7 cellular contexts compared by ENCODE assay signal in the genomic region with DNA sequence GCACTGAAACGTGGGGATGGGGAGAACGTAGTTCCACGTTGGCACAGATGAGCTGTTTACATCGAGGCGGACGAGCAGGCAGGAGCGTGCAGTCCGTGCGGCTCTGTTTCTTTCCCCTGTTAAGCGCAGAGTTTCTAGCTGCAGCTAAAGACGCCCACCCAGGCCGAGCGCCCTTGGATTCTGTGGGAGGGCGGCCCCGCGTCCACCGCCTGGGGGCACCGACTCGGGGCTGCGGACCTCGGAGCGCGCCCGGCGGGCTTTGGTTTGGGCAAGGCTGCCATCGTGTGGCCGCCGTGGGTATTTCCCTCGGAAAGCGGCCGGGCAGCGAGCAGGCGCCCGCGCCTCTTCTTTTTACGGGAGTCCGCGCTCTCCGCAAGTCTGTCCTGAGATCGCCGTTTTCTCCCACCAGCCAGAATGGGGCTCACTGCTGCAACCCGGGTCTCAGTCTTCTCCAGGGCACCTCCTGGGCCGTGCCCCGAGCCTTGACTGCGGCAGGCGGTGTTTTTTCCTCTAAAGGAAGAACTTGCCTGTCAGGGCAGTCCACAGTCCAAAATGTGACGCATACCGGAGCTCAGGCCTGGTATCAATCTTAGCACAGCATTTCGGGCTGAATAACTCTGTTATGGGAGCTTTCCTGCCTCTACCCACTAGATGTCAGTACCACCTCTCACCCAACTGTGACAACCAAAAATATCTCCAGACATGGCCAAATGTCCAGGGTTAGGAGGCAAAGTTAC.
A peak's percentile ranks its signal among the peaks of the same experiment; 100 is the strongest.
DNase-seq lines count a peak whose midpoint lies in the region; ATAC-seq and TF ChIP-seq lines count a peak whose summit lies in the region.

No MANE protein-coding gene starts in this region.

- intact Hi-C loops in right lobe of liver (cut with DNase I): no loop called here

- in situ Hi-C loops in GM13977 (cut with MboI; ENCODE audit: low pct_unique_long_range_greater_than_20kb, low sequenced_read_pairs, unreplicated experiment): loop anchor here (10.0 kb wide), 1 partner anchor 124 kb away; no protein-coding TSS in a partner anchor

- POLR2A ChIA-PET in HEK293T (lab: Yijun Ruan, JAX): no interaction called here

- peak overlapping the region; percentile 15 to 49 (median 35) for H3K4me3 ChIP-seq in right lobe of liver

- CTCF ChIA-PET in HEK293T (lab: Yijun Ruan, JAX): interaction anchor here (0.5 to 2.1 kb wide), 21 partner anchors 9 to 984 kb away, joined by 3 to 26 read pairs (median 5); no protein-coding TSS in a partner anchor

- 2% methylated on average over 12 of the region's 49 CpGs for WGBS in right lobe of liver (ENCODE audit: insufficient coverage, low coverage, low lambda C conversion rate, missing lambda C conversion rate)

- DNase-seq in GM13977 (ENCODE audit: low spot score) (peak; percentile 85), HEK293T (ENCODE audit: extremely low spot score) (peak; percentile 92), MV-4-11 (lab: John Stamatoyannopoulos, UW) (peak; percentile 29), dermis blood vessel endothelial cell (peak; percentile 73), right lobe of liver (peak; percentile 76 to 83 (median 77))
- DNase-seq in activated CD4-positive, alpha-beta T cell treated with anti-CD3 and anti-CD28 coated beads for 48 hours: peak; percentile 77
- DNase-seq in stimulated activated CD4-positive, alpha-beta T cell treated with anti-CD3 and anti-CD28 coated beads, TNF-alpha, amount 100 ng/mL, for 1 hour (ENCODE audit: low read depth in 3 of 3, low spot score in 1 of 3): peak in 2 of 3 donors; percentile 12 to 57

- H3K36me3 ChIP-seq in right lobe of liver: no peaks in the 10 kb centered on the region

- peak; percentile 93 to 96 (median 96) for ATAC-seq in right lobe of liver

- TF ChIP-seq CTCF in GM13977 (IDR thresholded peaks at IDR 0.05; ENCODE audit: extremely low read depth, insufficient read depth, missing control alignments) (peak; percentile 79), right lobe of liver (IDR thresholded peaks at IDR 0.05) (peak; percentile 81 to 86 (median 85))

- H3K27me3 ChIP-seq in right lobe of liver: no peaks in the 10 kb centered on the region

- H3K4me1 ChIP-seq in right lobe of liver: no peaks in the 10 kb centered on the region

- H3K9me3 ChIP-seq in right lobe of liver: no peaks in the 10 kb centered on the region

- peak overlapping the region in 1 of 3 donors; percentile 59 for H3K27ac ChIP-seq in right lobe of liver

- TF ChIP-seq POLR2A in right lobe of liver (IDR thresholded peaks at IDR 0.05): no peak

TF ChIP-seq in HEK293T, 16 proteins besides CTCF, POLR2A, EP300 and RAD21:
- TF ChIP-seq LEF1 (IDR thresholded peaks at IDR 0.05; ENCODE audit: borderline replicate concordance): no peak
- 0 out of 2 replicates have a peak, but pooled peaks have one; percentile 47 for TF ChIP-seq L3MBTL2 (conservative IDR thresholded peaks at IDR 0.05)

Comparison
In these comparisons a context has a peak if more than half of its experiments do, and no peak if none do; other contexts are left out.
1. DNase-seq: peak in every context shown above with its lines; median percentile 92 in HEK293T; 85 in GM13977; 77 in activated CD4-positive, alpha-beta T cell treated with anti-CD3 and anti-CD28 coated beads for 48 hours; 77 in right lobe of liver; 73 in dermis blood vessel endothelial cell; 34 in stimulated activated CD4-positive, alpha-beta T cell treated with anti-CD3 and anti-CD28 coated beads, TNF-alpha, amount 100 ng/mL, for 1 hour; 29 in MV-4-11.